Comparison of ENCODE assay signal across 8 cellular contexts in the genomic region with DNA sequence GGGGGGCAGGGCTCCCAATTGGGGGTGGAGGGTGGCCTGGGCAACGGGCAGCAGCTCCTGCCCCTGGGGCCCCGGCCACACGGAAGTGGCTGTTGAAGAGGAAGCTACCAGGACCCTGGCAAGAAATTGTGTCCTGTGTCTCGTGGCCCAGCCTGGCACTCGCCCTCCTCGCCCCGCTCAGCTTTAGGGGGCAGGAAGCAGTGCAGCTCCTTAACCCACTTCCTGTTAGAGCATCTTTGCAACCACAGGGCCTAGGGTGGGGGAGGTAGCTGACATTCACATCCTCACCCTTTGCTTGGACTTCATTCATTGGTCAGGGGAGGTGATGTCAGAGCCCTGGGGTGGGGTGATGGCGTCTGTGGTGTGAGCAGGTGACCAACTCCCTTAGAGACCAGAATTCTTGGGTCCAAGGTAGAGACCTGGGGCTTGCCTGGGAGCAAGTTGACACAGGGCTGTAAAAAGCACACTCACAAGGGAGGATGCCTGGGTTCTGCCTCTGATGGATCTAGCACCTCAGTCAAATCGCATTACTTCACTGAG. TPM values are rescaled to one million over a fixed set of nuclear protein-coding genes. Genes with fewer than 3 reads are reported as not detected.
DNase-seq lines count a peak whose midpoint lies in the region; ATAC-seq and TF ChIP-seq lines count a peak whose summit lies in the region.

A gene with protein sequence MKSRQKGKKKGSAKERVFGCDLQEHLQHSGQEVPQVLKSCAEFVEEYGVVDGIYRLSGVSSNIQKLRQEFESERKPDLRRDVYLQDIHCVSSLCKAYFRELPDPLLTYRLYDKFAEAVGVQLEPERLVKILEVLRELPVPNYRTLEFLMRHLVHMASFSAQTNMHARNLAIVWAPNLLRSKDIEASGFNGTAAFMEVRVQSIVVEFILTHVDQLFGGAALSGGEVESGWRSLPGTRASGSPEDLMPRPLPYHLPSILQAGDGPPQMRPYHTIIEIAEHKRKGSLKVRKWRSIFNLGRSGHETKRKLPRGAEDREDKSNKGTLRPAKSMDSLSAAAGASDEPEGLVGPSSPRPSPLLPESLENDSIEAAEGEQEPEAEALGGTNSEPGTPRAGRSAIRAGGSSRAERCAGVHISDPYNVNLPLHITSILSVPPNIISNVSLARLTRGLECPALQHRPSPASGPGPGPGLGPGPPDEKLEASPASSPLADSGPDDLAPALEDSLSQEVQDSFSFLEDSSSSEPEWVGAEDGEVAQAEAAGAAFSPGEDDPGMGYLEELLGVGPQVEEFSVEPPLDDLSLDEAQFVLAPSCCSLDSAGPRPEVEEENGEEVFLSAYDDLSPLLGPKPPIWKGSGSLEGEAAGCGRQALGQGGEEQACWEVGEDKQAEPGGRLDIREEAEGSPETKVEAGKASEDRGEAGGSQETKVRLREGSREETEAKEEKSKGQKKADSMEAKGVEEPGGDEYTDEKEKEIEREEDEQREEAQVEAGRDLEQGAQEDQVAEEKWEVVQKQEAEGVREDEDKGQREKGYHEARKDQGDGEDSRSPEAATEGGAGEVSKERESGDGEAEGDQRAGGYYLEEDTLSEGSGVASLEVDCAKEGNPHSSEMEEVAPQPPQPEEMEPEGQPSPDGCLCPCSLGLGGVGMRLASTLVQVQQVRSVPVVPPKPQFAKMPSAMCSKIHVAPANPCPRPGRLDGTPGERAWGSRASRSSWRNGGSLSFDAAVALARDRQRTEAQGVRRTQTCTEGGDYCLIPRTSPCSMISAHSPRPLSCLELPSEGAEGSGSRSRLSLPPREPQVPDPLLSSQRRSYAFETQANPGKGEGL (minus strand): TSS at position 161 of the 540 bp plus-strand sequence. CDS start 267 bp downstream, outside the sequence.

- CTCF ChIA-PET in T-cell (lab: Charles Lee): interaction anchor here (0.6 to 3.0 kb wide), 13 partner anchors 25 to 156 kb away, joined by 3 to 20 read pairs (median 6); a partner anchor contains a TSS

- POLR2A ChIA-PET in T-cell (lab: Charles Lee): interaction anchor here (0.7 to 1.7 kb wide), 8 partner anchors 10 to 882 kb away, joined by 3 to 7 read pairs (median 4); a partner anchor contains a TSS

- peak; percentile 71 to 92 (median 83) for DNase-seq in T-cell
- DNase-seq in mucosa of gallbladder (ENCODE audit: low spot score): peak; percentile 68
- no peak for DNase-seq in OCI-M1 (lab: John Stamatoyannopoulos, UW)

- ATAC-seq in GM18520 (IDR thresholded peaks at IDR 0.05; ENCODE audit: unreplicated experiment) (peak; percentile 76), HG02981 (IDR thresholded peaks at IDR 0.05; ENCODE audit: unreplicated experiment) (peak; percentile 84), T-cell (replicated peaks in 1 of 4) (peak; percentile 81 to 88 (median 85)), SK-N-SH treated with all-trans-retinoic acid at 6 μM for 48 hours (no peak)
- ATAC-seq in stimulated activated memory B cell treated with anti-CD40 and anti-IgM and Interleukin-4, amounts not matched to agents 10 μg/mL and 1 μg/mL and 100 μg/mL, for 72 hours: peak; percentile 95

- H3K36me3 Mint-ChIP-seq in T-cell: peaks cover 9% of the 10 kb centered on the region
- peaks cover 3% of the 10 kb centered on the region for H3K36me3 Mint-ChIP-seq in activated naive CD4-positive, alpha-beta T cell treated with anti-CD3 and anti-CD28 coated beads, Interleukin-2, amount 50 U/mL, for 24 hours
- H3K36me3 Mint-ChIP-seq in stimulated activated memory B cell treated with anti-CD40 and anti-IgM and Interleukin-4, amounts not matched to agents 10 μg/mL and 1 μg/mL and 100 μg/mL, for 72 hours: peaks cover 32% of the 10 kb centered on the region

- H3K9me3 Mint-ChIP-seq in T-cell: no peaks in the 10 kb centered on the region
- no peaks in the 10 kb centered on the region for H3K9me3 Mint-ChIP-seq in activated naive CD4-positive, alpha-beta T cell treated with anti-CD3 and anti-CD28 coated beads, Interleukin-2, amount 50 U/mL, for 24 hours
- H3K9me3 Mint-ChIP-seq in stimulated activated memory B cell treated with anti-CD40 and anti-IgM and Interleukin-4, amounts not matched to agents 10 μg/mL and 1 μg/mL and 100 μg/mL, for 72 hours: no peaks in the 10 kb centered on the region

- H3K4me3 Mint-ChIP-seq in T-cell: peak within 1 kb of the TSS; percentile 99 to 100 (median 100)
- H3K4me3 Mint-ChIP-seq in activated naive CD4-positive, alpha-beta T cell treated with anti-CD3 and anti-CD28 coated beads, Interleukin-2, amount 50 U/mL, for 24 hours: peak within 1 kb of the TSS; percentile 95
- H3K4me3 Mint-ChIP-seq in stimulated activated memory B cell treated with anti-CD40 and anti-IgM and Interleukin-4, amounts not matched to agents 10 μg/mL and 1 μg/mL and 100 μg/mL, for 72 hours: peak within 1 kb of the TSS; percentile 93

- H3K27ac Mint-ChIP-seq in T-cell: peak within 1 kb of the TSS; percentile 99
- peak within 1 kb of the TSS; percentile 97 for H3K27ac Mint-ChIP-seq in activated naive CD4-positive, alpha-beta T cell treated with anti-CD3 and anti-CD28 coated beads, Interleukin-2, amount 50 U/mL, for 24 hours
- peak within 1 kb of the TSS; percentile 94 for H3K27ac Mint-ChIP-seq in stimulated activated memory B cell treated with anti-CD40 and anti-IgM and Interleukin-4, amounts not matched to agents 10 μg/mL and 1 μg/mL and 100 μg/mL, for 72 hours

- peaks cover 56 to 72% (median 58%) of the 10 kb centered on the region in 3 donors for H3K4me1 Mint-ChIP-seq in T-cell
- H3K4me1 Mint-ChIP-seq in activated naive CD4-positive, alpha-beta T cell treated with anti-CD3 and anti-CD28 coated beads, Interleukin-2, amount 50 U/mL, for 24 hours: peaks cover 64% of the 10 kb centered on the region
- peaks cover 48% of the 10 kb centered on the region for H3K4me1 Mint-ChIP-seq in stimulated activated memory B cell treated with anti-CD40 and anti-IgM and Interleukin-4, amounts not matched to agents 10 μg/mL and 1 μg/mL and 100 μg/mL, for 72 hours

- H3K27me3 Mint-ChIP-seq in T-cell: no peaks in the 10 kb centered on the region
- H3K27me3 Mint-ChIP-seq in activated naive CD4-positive, alpha-beta T cell treated with anti-CD3 and anti-CD28 coated beads, Interleukin-2, amount 50 U/mL, for 24 hours: no peaks in the 10 kb centered on the region
- H3K27me3 Mint-ChIP-seq in stimulated activated memory B cell treated with anti-CD40 and anti-IgM and Interleukin-4, amounts not matched to agents 10 μg/mL and 1 μg/mL and 100 μg/mL, for 72 hours: no peaks in the 10 kb centered on the region

TF ChIP-seq in SK-N-SH treated with all-trans-retinoic acid at 6 μM for 48 hours, 23 proteins besides CTCF, POLR2A, EP300 and RAD21:
- TF ChIP-seq, protein P1, sequence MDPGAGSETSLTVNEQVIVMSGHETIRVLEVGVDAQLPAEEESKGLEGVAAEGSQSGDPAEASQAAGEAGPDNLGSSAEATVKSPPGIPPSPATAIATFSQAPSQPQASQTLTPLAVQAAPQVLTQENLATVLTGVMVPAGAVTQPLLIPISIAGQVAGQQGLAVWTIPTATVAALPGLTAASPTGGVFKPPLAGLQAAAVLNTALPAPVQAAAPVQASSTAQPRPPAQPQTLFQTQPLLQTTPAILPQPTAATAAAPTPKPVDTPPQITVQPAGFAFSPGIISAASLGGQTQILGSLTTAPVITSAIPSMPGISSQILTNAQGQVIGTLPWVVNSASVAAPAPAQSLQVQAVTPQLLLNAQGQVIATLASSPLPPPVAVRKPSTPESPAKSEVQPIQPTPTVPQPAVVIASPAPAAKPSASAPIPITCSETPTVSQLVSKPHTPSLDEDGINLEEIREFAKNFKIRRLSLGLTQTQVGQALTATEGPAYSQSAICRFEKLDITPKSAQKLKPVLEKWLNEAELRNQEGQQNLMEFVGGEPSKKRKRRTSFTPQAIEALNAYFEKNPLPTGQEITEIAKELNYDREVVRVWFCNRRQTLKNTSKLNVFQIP (CRISPR knock-in tag; IDR thresholded peaks at IDR 0.05; ENCODE audit: borderline replicate concordance, low read depth): no peak
- TF ChIP-seq ISL1 (CRISPR knock-in tag; IDR thresholded peaks at IDR 0.05): no peak
- no peak for TF ChIP-seq TCF4 (CRISPR knock-in tag; IDR thresholded peaks at IDR 0.05; ENCODE audit: borderline replicate concordance)
- TF ChIP-seq SNAI2 (CRISPR knock-in tag; IDR thresholded peaks at IDR 0.05): no peak
- TF ChIP-seq, protein P2, sequence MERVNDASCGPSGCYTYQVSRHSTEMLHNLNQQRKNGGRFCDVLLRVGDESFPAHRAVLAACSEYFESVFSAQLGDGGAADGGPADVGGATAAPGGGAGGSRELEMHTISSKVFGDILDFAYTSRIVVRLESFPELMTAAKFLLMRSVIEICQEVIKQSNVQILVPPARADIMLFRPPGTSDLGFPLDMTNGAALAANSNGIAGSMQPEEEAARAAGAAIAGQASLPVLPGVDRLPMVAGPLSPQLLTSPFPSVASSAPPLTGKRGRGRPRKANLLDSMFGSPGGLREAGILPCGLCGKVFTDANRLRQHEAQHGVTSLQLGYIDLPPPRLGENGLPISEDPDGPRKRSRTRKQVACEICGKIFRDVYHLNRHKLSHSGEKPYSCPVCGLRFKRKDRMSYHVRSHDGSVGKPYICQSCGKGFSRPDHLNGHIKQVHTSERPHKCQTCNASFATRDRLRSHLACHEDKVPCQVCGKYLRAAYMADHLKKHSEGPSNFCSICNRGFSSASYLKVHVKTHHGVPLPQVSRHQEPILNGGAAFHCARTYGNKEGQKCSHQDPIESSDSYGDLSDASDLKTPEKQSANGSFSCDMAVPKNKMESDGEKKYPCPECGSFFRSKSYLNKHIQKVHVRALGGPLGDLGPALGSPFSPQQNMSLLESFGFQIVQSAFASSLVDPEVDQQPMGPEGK (CRISPR knock-in tag; IDR thresholded peaks at IDR 0.05; ENCODE audit: borderline replicate concordance): no peak
- no peak for TF ChIP-seq ZNF70 (CRISPR knock-in tag; IDR thresholded peaks at IDR 0.05)
- no peak for TF ChIP-seq ESRRG (CRISPR knock-in tag; IDR thresholded peaks at IDR 0.05)
- no peak for TF ChIP-seq ZNF565 (CRISPR knock-in tag; conservative IDR thresholded peaks at IDR 0.05; ENCODE audit: low read depth)
- no peak for TF ChIP-seq TOX (CRISPR knock-in tag; IDR thresholded peaks at IDR 0.05; ENCODE audit: borderline replicate concordance)

RNA-seq across cellular contexts. Expression of the gene that starts here (rescaled TPM):
- 100 to 1,000 TPM; 193 to 299 (median 279) TPM for total RNA-seq in T-cell
- total RNA-seq in mucosa of gallbladder: 16.2 TPM

Comparison
In these comparisons a context has a peak if more than half of its experiments do, and no peak if none do; other contexts are left out.
1. RNA of the gene that starts here (total RNA-seq): 193 to 299 TPM in T-cell; 16.2 TPM in mucosa of gallbladder (single experiment); every median in the first group is over 10 times any median in the second.
2. Peak in every context shown above with its lines, with median percentiles within 50 percentile points of each other: H3K27ac Mint-ChIP-seq and H3K4me3 Mint-ChIP-seq.